8 cellular contexts compared by ENCODE assay signal in genomic region chr17:62552851-62553659, GRCh38.
DNase-seq lines count a peak whose midpoint lies in the region; ATAC-seq, FAIRE-seq and TF ChIP-seq lines count a peak whose summit lies in the region.
"Not testable (repeated sequence)": the region's sequence is repeated elsewhere in the genome, so short reads cannot be mapped to it uniquely, and the experiment has no call there.

No MANE protein-coding gene starts in this region.

- not testable (repeated sequence) for H3K27me3 ChIP-seq in osteoblast (ENCODE audit: insufficient read depth, low read length)

- not testable (repeated sequence) for H4K20me1 ChIP-seq in osteoblast (ENCODE audit: insufficient read depth, low read length)

- not testable (repeated sequence) for DNase-seq in AG04449 (ENCODE audit: low read depth, low spot score); SK-N-MC (ENCODE audit: low read depth, low spot score); frontal cortex (ENCODE audit: low spot score in 2 of 2); osteoblast (ENCODE audit: insufficient read length, low spot score, missing footprints)
- peak; percentile 28 for DNase-seq in NCI-H1436 (lab: John Stamatoyannopoulos, UW)
- DNase-seq in activated naive CD4-positive, alpha-beta T cell treated with anti-CD3 and anti-CD28 coated beads, Interleukin-2, amount 50 U/mL, for 72 hours (ENCODE audit: low spot score in 2 of 2) = peak in 1 of 2 donors; percentile 30

- H3K27ac Mint-ChIP-seq in activated naive CD4-positive, alpha-beta T cell treated with anti-CD3 and anti-CD28 coated beads, Interleukin-2, amount 50 U/mL, for 72 hours = peak overlapping the region; percentile 57 to 86

- FAIRE-seq in frontal cortex (lab: Jason Lieb, UNC) = peak; percentile 61

- H3K36me3 ChIP-seq in SK-N-MC (ENCODE audit: insufficient read depth, low read length); osteoblast (ENCODE audit: insufficient read depth, low read length): not testable (repeated sequence)

- peak overlapping the region; percentile 83 for H3K4me2 ChIP-seq in osteoblast (ENCODE audit: insufficient read depth, low read length)

- CTCF ChIA-PET in AG04449 (lab: Yijun Ruan, JAX) = interaction anchor here (0.7 to 1.0 kb wide), 10 partner anchors 10 to 140 kb away, joined by 3 to 6 read pairs (median 3); no protein-coding TSS in a partner anchor

- H3K4me3 ChIP-seq in AG04449 (ENCODE audit: low read depth, low read length) (peak overlapping the region; percentile 19; the same call in 1 of the 2 replicates), SK-N-MC (peak overlapping the region; percentile 52; the same call in 1 of the 2 replicates), osteoblast (ENCODE audit: insufficient read depth, low read length) (peak overlapping the region; percentile 52)

- H2AFZ ChIP-seq in osteoblast (ENCODE audit: low read length) = peak overlapping the region; percentile 51

- H3K79me2 ChIP-seq in osteoblast (ENCODE audit: insufficient read depth, low read length) = peaks cover 33% of the 10 kb centered on the region

- peak; percentile 69 for ATAC-seq in GM18520 (IDR thresholded peaks at IDR 0.05; ENCODE audit: unreplicated experiment)
- ATAC-seq in HG02973 (IDR thresholded peaks at IDR 0.05; ENCODE audit: unreplicated experiment) = peak; percentile 71
- ATAC-seq in activated naive CD4-positive, alpha-beta T cell treated with anti-CD3 and anti-CD28 coated beads, Interleukin-2, amount 50 U/mL, for 72 hours = peak; percentile 86 to 90

- H3K27ac ChIP-seq in SK-N-MC = not testable (repeated sequence)
- peak overlapping the region; percentile 56 for H3K27ac ChIP-seq in osteoblast (ENCODE audit: low read depth, low read length)

- POLR2A ChIA-PET in AG04449 (lab: Yijun Ruan, JAX) = interaction anchor here (0.7 kb wide), 1 partner anchor 106 kb away, joined by 3 read pairs; no protein-coding TSS in a partner anchor

- TF ChIP-seq CTCF in AG04449 (IDR thresholded peaks at IDR 0.05; ENCODE audit: insufficient read depth, low read length, missing control alignments) = not testable (repeated sequence)
- peak; percentile 46 for TF ChIP-seq CTCF in osteoblast (IDR thresholded peaks at IDR 0.05; ENCODE audit: extremely low read depth, low read depth, low read length)

- not testable (repeated sequence) for H3K4me1 ChIP-seq in osteoblast (ENCODE audit: insufficient read depth, low read length)

- not testable (repeated sequence) for H3K36me3 Mint-ChIP-seq in activated naive CD4-positive, alpha-beta T cell treated with anti-CD3 and anti-CD28 coated beads, Interleukin-2, amount 50 U/mL, for 72 hours

- not testable (repeated sequence) for H3K9me3 ChIP-seq in SK-N-MC (ENCODE audit: low read depth, low read length); osteoblast (ENCODE audit: low read depth, low read length)

- not testable (repeated sequence) for H3K9ac ChIP-seq in SK-N-MC (ENCODE audit: insufficient read length)

- not testable (repeated sequence) for H3K9me3 Mint-ChIP-seq in activated naive CD4-positive, alpha-beta T cell treated with anti-CD3 and anti-CD28 coated beads, Interleukin-2, amount 50 U/mL, for 72 hours
